In the genomic region with DNA sequence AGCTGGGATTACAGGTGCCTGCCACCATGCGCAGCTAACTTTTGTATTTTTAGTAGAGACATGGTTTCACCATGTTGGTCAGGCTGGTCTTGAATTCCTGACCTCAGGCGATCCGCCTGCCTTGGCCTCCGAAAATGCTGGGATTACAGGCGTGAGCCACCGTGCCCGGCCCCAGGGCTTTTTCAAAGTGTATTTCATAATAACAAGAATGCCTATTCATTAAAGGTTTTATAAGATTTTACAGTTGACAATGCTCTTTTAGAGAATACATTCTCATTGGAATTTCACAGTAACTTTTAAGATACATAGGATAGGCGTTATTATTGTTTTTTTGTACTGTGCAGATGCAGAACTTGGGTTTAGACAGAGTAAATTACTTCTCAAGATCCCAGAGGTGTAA, we compare ENCODE assay signal across 26 cellular contexts.
"Had no signal": no experiment of that assay in that cellular context is flagged by ENCODE, and none has a peak within 500 bp of the region (broad histone marks: within the 10 kb centered on the region; RNA-seq: fewer than 3 reads in every experiment).

No MANE protein-coding gene starts in this region.

- H2AFZ ChIP-seq: hepatocyte, parathyroid adenoma had no signal

- H3K36me3 Mint-ChIP-seq: mesothelial cell of epicardium; naive B cell; natural killer cell treated with Interleukin-12 subunit alpha and Interleukin-12 subunit beta and Interleukin-15 and Interleukin-18, amount 100 ng/mL, for 72 hours; stimulated activated naive B cell treated with anti-CD40 and anti-IgM and Interleukin-4, amounts not matched to agents 10 μg/mL and 1 μg/mL and 100 μg/mL, for 72 hours had no signal

- H3K9me3 ChIP-seq: gastroesophageal sphincter, heart left ventricle, mucosa of descending colon, neutrophil, right lobe of liver, thoracic aorta, transverse colon, vagina had no signal

- H3K27ac Mint-ChIP-seq: mesothelial cell of epicardium; naive B cell; natural killer cell treated with Interleukin-12 subunit alpha and Interleukin-12 subunit beta and Interleukin-15 and Interleukin-18, amount 100 ng/mL, for 72 hours; progenitor cell of endocrine pancreas; stimulated activated naive B cell treated with anti-CD40 and anti-IgM and Interleukin-4, amounts not matched to agents 10 μg/mL and 1 μg/mL and 100 μg/mL, for 72 hours; stimulated activated naive CD8-positive, alpha-beta T cell treated with anti-CD3 and anti-CD28 coated beads, Interleukin-15, Interleukin-2, amounts not matched to agents 100 ng/mL and 50 ng/mL, for 24 hours had no signal

- H3K27me3 ChIP-seq: dorsolateral prefrontal cortex, gastroesophageal sphincter, heart left ventricle, hepatocyte, neutrophil, right lobe of liver, transverse colon, vagina had no signal

- H3K4me3 Mint-ChIP-seq: mesothelial cell of epicardium; naive B cell; natural killer cell treated with Interleukin-12 subunit alpha and Interleukin-12 subunit beta and Interleukin-15 and Interleukin-18, amount 100 ng/mL, for 72 hours; neural crest cell; stimulated activated naive B cell treated with anti-CD40 and anti-IgM and Interleukin-4, amounts not matched to agents 10 μg/mL and 1 μg/mL and 100 μg/mL, for 72 hours; stimulated activated naive CD8-positive, alpha-beta T cell treated with anti-CD3 and anti-CD28 coated beads, Interleukin-15, Interleukin-2, amounts not matched to agents 100 ng/mL and 50 ng/mL, for 24 hours had no signal

- H3K27me3 Mint-ChIP-seq: naive B cell; natural killer cell treated with Interleukin-12 subunit alpha and Interleukin-12 subunit beta and Interleukin-15 and Interleukin-18, amount 100 ng/mL, for 72 hours; progenitor cell of endocrine pancreas; stimulated activated naive B cell treated with anti-CD40 and anti-IgM and Interleukin-4, amounts not matched to agents 10 μg/mL and 1 μg/mL and 100 μg/mL, for 72 hours; stimulated activated naive CD8-positive, alpha-beta T cell treated with anti-CD3 and anti-CD28 coated beads, Interleukin-15, Interleukin-2, amounts not matched to agents 100 ng/mL and 50 ng/mL, for 24 hours had no signal

- H3K36me3 ChIP-seq: gastroesophageal sphincter, heart left ventricle, neutrophil, right lobe of liver, thoracic aorta, transverse colon, vagina had no signal

- ATAC-seq: gastroesophageal sphincter; heart left ventricle; left lobe of liver; mucosa of descending colon; natural killer cell treated with Interleukin-12 subunit alpha and Interleukin-12 subunit beta and Interleukin-15 and Interleukin-18, amount 100 ng/mL, for 72 hours; right lobe of liver; stimulated activated naive B cell treated with anti-CD40 and anti-IgM and Interleukin-4, amounts not matched to agents 10 μg/mL and 1 μg/mL and 100 μg/mL, for 72 hours had no signal

- H3K4me2 ChIP-seq: hepatocyte had no signal

- H3K4me1 Mint-ChIP-seq: naive B cell; stimulated activated naive B cell treated with anti-CD40 and anti-IgM and Interleukin-4, amounts not matched to agents 10 μg/mL and 1 μg/mL and 100 μg/mL, for 72 hours had no signal

- H3K79me2 ChIP-seq: hepatocyte, parathyroid adenoma had no signal

- H3K9me3 Mint-ChIP-seq: stimulated activated naive B cell treated with anti-CD40 and anti-IgM and Interleukin-4, amounts not matched to agents 10 μg/mL and 1 μg/mL and 100 μg/mL, for 72 hours; stimulated activated naive CD8-positive, alpha-beta T cell treated with anti-CD3 and anti-CD28 coated beads, Interleukin-15, Interleukin-2, amounts not matched to agents 100 ng/mL and 50 ng/mL, for 24 hours had no signal

- H3K27ac ChIP-seq: dorsolateral prefrontal cortex, gastroesophageal sphincter, heart left ventricle, hepatocyte, neutrophil, parathyroid adenoma, right lobe of liver, thoracic aorta, transverse colon, vagina had no signal

- H3K9ac ChIP-seq: parathyroid adenoma had no signal

- H3K4me1 ChIP-seq: parathyroid adenoma, right lobe of liver had no signal

- H3K4me3 ChIP-seq: dorsolateral prefrontal cortex, gastroesophageal sphincter, heart left ventricle, hepatocyte, lung, mucosa of descending colon, right lobe of liver, thoracic aorta, transverse colon, vagina had no signal

- DNase-seq: dorsolateral prefrontal cortex; effector CD4-positive, alpha-beta T cell; heart left ventricle; kidney; mesenchymal stem cell; mucosa of descending colon; naive B cell; right lobe of liver; small intestine; stimulated activated CD4-positive, alpha-beta T cell treated with anti-CD3 and anti-CD28 coated beads, Interleukin-15, amount 100 ng/mL, for 24 hours; stimulated activated CD4-positive, alpha-beta T cell treated with anti-CD3 and anti-CD28 coated beads, Interleukin-2, amount 100 ng/mL, for 48 hours; stimulated activated naive B cell treated with anti-CD40 and anti-IgM and Interleukin-4, amounts not matched to agents 10 μg/mL and 1 μg/mL and 100 μg/mL, for 72 hours; transverse colon had no signal
